In genomic region chr9:96614664-96615063, GRCh38 we compare ENCODE assay signal across 7 cellular contexts. TPM values are rescaled to one million over a fixed set of nuclear protein-coding genes. Genes with fewer than 3 reads are reported as not detected.
DNase-seq lines count a peak whose midpoint lies in the region; ATAC-seq and TF ChIP-seq lines count a peak whose summit lies in the region.
"Not testable (repeated sequence)": the region's sequence is repeated elsewhere in the genome, so short reads cannot be mapped to it uniquely, and the experiment has no call there.

No MANE protein-coding gene starts in this region.

- not testable (repeated sequence) for H3K36me3 ChIP-seq in brain microvascular endothelial cell (replicated peaks); gastroesophageal sphincter; tibial artery

- H3K4me1 Mint-ChIP-seq in HFFc6 (ENCODE audit: low read depth), result peaks cover 70% of the 10 kb centered on the region
- H3K4me1 Mint-ChIP-seq in T-helper 1 cell treated with Interleukin-12 subunit alpha and Interleukin-12 subunit beta and Interleukin-4 antibody, amounts not matched to agents 30 μg/mL and 1 μg/mL, for 36 hours (ENCODE audit: low read depth), result not testable (repeated sequence)

- WGBS in gastroesophageal sphincter (ENCODE audit: low coverage in 1 of 2), 2 donors, result 87 to 100% methylated on average over 1 to 4 of the region's 4 CpGs

- not testable (repeated sequence) for H3K27me3 Mint-ChIP-seq in HFFc6 (ENCODE audit: insufficient read depth)
- peaks cover 66% of the 10 kb centered on the region for H3K27me3 Mint-ChIP-seq in T-helper 1 cell treated with Interleukin-12 subunit alpha and Interleukin-12 subunit beta and Interleukin-4 antibody, amounts not matched to agents 30 μg/mL and 1 μg/mL, for 36 hours (ENCODE audit: low read depth)

- peak overlapping the region; percentile 79 for H3K27ac Mint-ChIP-seq in HFFc6
- peak overlapping the region; percentile 58 for H3K27ac Mint-ChIP-seq in T-helper 1 cell treated with Interleukin-12 subunit alpha and Interleukin-12 subunit beta and Interleukin-4 antibody, amounts not matched to agents 30 μg/mL and 1 μg/mL, for 36 hours

- H3K4me3 Mint-ChIP-seq in HFFc6, result peak overlapping the region; percentile 35
- not testable (repeated sequence) for H3K4me3 Mint-ChIP-seq in T-helper 1 cell treated with Interleukin-12 subunit alpha and Interleukin-12 subunit beta and Interleukin-4 antibody, amounts not matched to agents 30 μg/mL and 1 μg/mL, for 36 hours

- H3K27ac ChIP-seq in brain microvascular endothelial cell (peak overlapping the region; percentile 21), epithelial cell of prostate (peak overlapping the region; percentile 20), gastroesophageal sphincter (peak overlapping the region in 3 of 4 donors; percentile 7 to 27 (median 12)), tibial artery (peak overlapping the region; percentile 35 to 65)

- TF ChIP-seq POLR2A in gastroesophageal sphincter (IDR thresholded peaks at IDR 0.05), result not testable (repeated sequence)

- DNase-seq in EH (ENCODE audit: low read depth), result peak; percentile 59
- peak; percentile 51 for DNase-seq in HFFc6
- DNase-seq in brain microvascular endothelial cell, result peak; percentile 52
- DNase-seq in epithelial cell of prostate (ENCODE audit: low read depth, low spot score); tibial artery: not testable (repeated sequence)

- intact Hi-C loops in tibial artery (cut with DNase I; ENCODE audit: low total_unique reads), result loop anchor here (5.0 to 10.0 kb wide), 2 partner anchors 42 to 160 kb away; partner anchors contain the start of gene HABP4

- peaks cover 3 to 55% (median 15%) of the 10 kb centered on the region in 3 donors for H3K4me1 ChIP-seq in gastroesophageal sphincter
- peaks cover 0 to 36% (median 10%) of the 10 kb centered on the region in 4 donors for H3K4me1 ChIP-seq in tibial artery

- not testable (repeated sequence) for TF ChIP-seq EP300 in gastroesophageal sphincter (IDR thresholded peaks at IDR 0.05)

- not testable (repeated sequence) for H3K27me3 ChIP-seq in brain microvascular endothelial cell (replicated peaks); gastroesophageal sphincter; tibial artery

- not testable (repeated sequence) for ATAC-seq in gastroesophageal sphincter

- H3K9me3 ChIP-seq in gastroesophageal sphincter, tibial artery: not testable (repeated sequence)

- H3K9me3 Mint-ChIP-seq in HFFc6; T-helper 1 cell treated with Interleukin-12 subunit alpha and Interleukin-12 subunit beta and Interleukin-4 antibody, amounts not matched to agents 30 μg/mL and 1 μg/mL, for 36 hours: not testable (repeated sequence)

- not testable (repeated sequence) for H3K36me3 Mint-ChIP-seq in HFFc6 (ENCODE audit: low read depth); T-helper 1 cell treated with Interleukin-12 subunit alpha and Interleukin-12 subunit beta and Interleukin-4 antibody, amounts not matched to agents 30 μg/mL and 1 μg/mL, for 36 hours (ENCODE audit: low read depth)

- H3K4me3 ChIP-seq in brain microvascular endothelial cell (ENCODE audit: low read depth, low read length); gastroesophageal sphincter; tibial artery: not testable (repeated sequence)

- in situ Hi-C loops in brain microvascular endothelial cell (cut with HindIII; ENCODE audit: low pct_ligation_motif_present, low sequenced_read_pairs), result not testable (repeated sequence)

- not testable (repeated sequence) for TF ChIP-seq CTCF in HFFc6 (IDR thresholded peaks at IDR 0.05); brain microvascular endothelial cell (IDR thresholded peaks at IDR 0.05; ENCODE audit: low read depth, low read length, missing control alignments); gastroesophageal sphincter (IDR thresholded peaks at IDR 0.05); tibial artery (IDR thresholded peaks at IDR 0.05)

RNA-seq across cellular contexts. Expression of gene CDC14B, which starts 5.0 kb away (rescaled TPM):
- total RNA-seq in HFFc6 (2021; fragmentation: NEBNext Ultra II Directional; extraction: Animal tissue kit (Norgen Biotek cat#: 25700)), result 10 to 100 TPM; 10.7 to 14.9 (median 12.1) TPM
- 10 to 100 TPM; 19.8 to 28.8 (median 23.6) TPM for total RNA-seq in gastroesophageal sphincter

RNA-seq across cellular contexts. Expression of gene PRXL2C, which starts 40.5 kb away (rescaled TPM):
- 10 to 100 TPM; 16.3 to 19.7 (median 17.8) TPM for total RNA-seq in HFFc6 (2021; fragmentation: NEBNext Ultra II Directional; extraction: Animal tissue kit (Norgen Biotek cat#: 25700))
- total RNA-seq in gastroesophageal sphincter, result 10 to 100 TPM; 17.7 to 39.7 (median 26.6) TPM
